In genomic region chr19:8503506-8503905, GRCh38 we compare ENCODE assay signal across 25 cellular contexts. TPM values are rescaled to one million over a fixed set of nuclear protein-coding genes. Genes with fewer than 3 reads are reported as not detected.
"Had no signal": no experiment of that assay in that cellular context is flagged by ENCODE, and none has a peak within 500 bp of the region (broad histone marks: within the 10 kb centered on the region; RNA-seq: fewer than 3 reads in every experiment).

No MANE protein-coding gene starts in this region.

- H3K27me3 Mint-ChIP-seq: activated CD8-positive, alpha-beta memory T cell treated with anti-CD3 and anti-CD28 coated beads, Interleukin-2, amount 10 ng/mL, durations not matched to agents 7 days and 5 days; activated CD8-positive, alpha-beta T cell treated with anti-CD3 and anti-CD28 coated beads for 36 hours; activated naive CD8-positive, alpha-beta T cell; effector memory CD8-positive, alpha-beta T cell; type B pancreatic cell had no signal

- H3K4me3 ChIP-seq: hepatocyte, left ventricle myocardium inferior, sigmoid colon, smooth muscle cell, thoracic aorta had no signal

- H3K27ac ChIP-seq: hepatocyte, left ventricle myocardium inferior, sigmoid colon, thoracic aorta had no signal

- H3K27ac Mint-ChIP-seq: activated CD8-positive, alpha-beta memory T cell treated with anti-CD3 and anti-CD28 coated beads, Interleukin-2, amount 10 ng/mL, durations not matched to agents 7 days and 5 days; activated CD8-positive, alpha-beta T cell treated with anti-CD3 and anti-CD28 coated beads for 36 hours; activated T-helper 2 cell treated with anti-CD3 and anti-CD28 coated beads, Interferon-gamma antibody, Interleukin-2, Interleukin-4, amounts not matched to agents 10 μg/mL and 5 μg/mL and 100 μg/mL, durations not matched to agents 14 hours and 24 hours and 36 hours; nephron progenitor cell; T-helper 1 cell treated with Interleukin-12 subunit alpha and Interleukin-12 subunit beta and Interleukin-4 antibody, amounts not matched to agents 30 μg/mL and 1 μg/mL, for 36 hours; type B pancreatic cell had no signal

- H3K9me3 ChIP-seq: left ventricle myocardium inferior, sigmoid colon, thoracic aorta had no signal

- H3K4me3 Mint-ChIP-seq: activated CD8-positive, alpha-beta memory T cell treated with anti-CD3 and anti-CD28 coated beads, Interleukin-2, amount 10 ng/mL, durations not matched to agents 7 days and 5 days had no signal

- H3K36me3 ChIP-seq: left ventricle myocardium inferior, sigmoid colon, thoracic aorta had no signal

- ATAC-seq: activated CD8-positive, alpha-beta memory T cell treated with anti-CD3 and anti-CD28 coated beads, Interleukin-2, amount 10 ng/mL, durations not matched to agents 7 days and 5 days; activated CD8-positive, alpha-beta T cell treated with anti-CD3 and anti-CD28 coated beads for 36 hours; effector memory CD8-positive, alpha-beta T cell; esophagus mucosa had no signal

- DNase-seq: activated CD4-positive, alpha-beta T cell treated with anti-CD3 and anti-CD28 coated beads for 48 hours; activated CD8-positive, alpha-beta memory T cell treated with anti-CD3 and anti-CD28 coated beads, Interleukin-2, amount 10 ng/mL, durations not matched to agents 7 days and 5 days; activated CD8-positive, alpha-beta T cell treated with anti-CD3 and anti-CD28 coated beads for 36 hours; activated naive CD4-positive, alpha-beta T cell; activated T-cell treated with anti-CD3 and anti-CD28 coated beads, Interleukin-2, amount 50 U/mL, for 1 hour; central memory CD4-positive, alpha-beta T cell; effector memory CD8-positive, alpha-beta T cell; foreskin melanocyte; kidney glomerular epithelial cell; left ventricle myocardium inferior; midbrain; nephron progenitor cell; retina; sigmoid colon; stimulated activated CD4-positive, alpha-beta T cell treated with anti-CD3 and anti-CD28 coated beads, Interleukin-4, amount 100 ng/mL, for 1 hour; stimulated activated naive CD4-positive, alpha-beta T cell treated with Interleukin-2 at 50 U/mL for 16 hours had no signal

- H3K36me3 Mint-ChIP-seq: activated CD8-positive, alpha-beta memory T cell treated with anti-CD3 and anti-CD28 coated beads, Interleukin-2, amount 10 ng/mL, durations not matched to agents 7 days and 5 days; activated naive CD8-positive, alpha-beta T cell; type B pancreatic cell had no signal

- H3K9me3 Mint-ChIP-seq: activated CD8-positive, alpha-beta T cell treated with anti-CD3 and anti-CD28 coated beads for 36 hours; activated T-helper 2 cell treated with anti-CD3 and anti-CD28 coated beads, Interferon-gamma antibody, Interleukin-2, Interleukin-4, amounts not matched to agents 10 μg/mL and 5 μg/mL and 100 μg/mL, durations not matched to agents 14 hours and 24 hours and 36 hours; effector memory CD8-positive, alpha-beta T cell; nephron progenitor cell; T-helper 1 cell treated with Interleukin-12 subunit alpha and Interleukin-12 subunit beta and Interleukin-4 antibody, amounts not matched to agents 30 μg/mL and 1 μg/mL, for 36 hours; type B pancreatic cell had no signal

- H3K27me3 ChIP-seq: hepatocyte, sigmoid colon had no signal

RNA-seq across cellular contexts. Expression of gene PRAM1, which starts 1.1 kb away (rescaled TPM):
- total RNA-seq: dermis microvascular lymphatic vessel endothelial cell, smooth muscle cell had no signal
